Comparison of ENCODE assay signal across 10 cellular contexts in genomic region chr4:127783971-127784519, GRCh38. TPM values are rescaled to one million over a fixed set of nuclear protein-coding genes. Genes with fewer than 3 reads are reported as not detected.
DNase-seq lines count a peak whose midpoint lies in the region; ATAC-seq lines count a peak whose summit lies in the region.
"Had no signal": no experiment of that assay in that cellular context is flagged by ENCODE, and none has a peak within 500 bp of the region (broad histone marks: within the 10 kb centered on the region; RNA-seq: fewer than 3 reads in every experiment).

No MANE protein-coding gene starts in this region.

- CTCF ChIA-PET in CD8-positive, alpha-beta memory T cell (lab: Charles Lee) = no interaction called here
- CTCF ChIA-PET in activated naive CD4-positive, alpha-beta T cell treated with anti-CD3 and anti-CD28 coated beads, Interleukin-2, amount 10 ng/mL, durations not matched to agents 7 days and 5 days (lab: Charles Lee) = no interaction called here

- intact Hi-C loops in posterior vena cava (cut with DNase I) = no loop called here
- intact Hi-C loops in head of caudate nucleus (cut with DNase I) = loop anchor here (2.0 kb wide), 1 partner anchor 277 kb away; the partner anchor contains the start of gene LARP1B

- peak overlapping the region in 1 of 7 donors; percentile 28 for H3K4me3 Mint-ChIP-seq in CD8-positive, alpha-beta memory T cell
- H3K4me3 Mint-ChIP-seq in activated naive CD4-positive, alpha-beta T cell treated with anti-CD3 and anti-CD28 coated beads, Interleukin-2, amount 10 ng/mL, durations not matched to agents 7 days and 5 days = no peak overlapping the region

- no peak for ATAC-seq in HG03439 (IDR thresholded peaks at IDR 0.05; ENCODE audit: unreplicated experiment)
- ATAC-seq: activated naive CD4-positive, alpha-beta T cell treated with anti-CD3 and anti-CD28 coated beads, Interleukin-2, amount 50 U/mL, for 72 hours had no signal

- H3K9me2 ChIP-seq in Karpas-422 (replicated peaks; ENCODE audit: insufficient read depth, low read length) = no peaks in the 10 kb centered on the region

- peaks cover 15 to 21% (median 20%) of the 10 kb centered on the region in 3 donors for H3K4me1 Mint-ChIP-seq in CD8-positive, alpha-beta memory T cell
- peaks cover 19% of the 10 kb centered on the region for H3K4me1 Mint-ChIP-seq in activated naive CD4-positive, alpha-beta T cell treated with anti-CD3 and anti-CD28 coated beads, Interleukin-2, amount 10 ng/mL, durations not matched to agents 7 days and 5 days

- H3K27ac Mint-ChIP-seq in CD8-positive, alpha-beta memory T cell = peak overlapping the region in 1 of 8 donors; percentile 8
- no peak overlapping the region for H3K27ac Mint-ChIP-seq in activated naive CD4-positive, alpha-beta T cell treated with anti-CD3 and anti-CD28 coated beads, Interleukin-2, amount 10 ng/mL, durations not matched to agents 7 days and 5 days
- H3K27ac Mint-ChIP-seq: activated naive CD4-positive, alpha-beta T cell treated with anti-CD3 and anti-CD28 coated beads, Interleukin-2, amount 50 U/mL, for 72 hours had no signal

- H2AFZ ChIP-seq in Karpas-422 (ENCODE audit: low read length) (no peak overlapping the region), neuron (ENCODE audit: low read depth, low read length) (no peak overlapping the region)

- DNase-seq in CD8-positive, alpha-beta memory T cell = no peak
- DNase-seq in Karpas-422 (no peak), caudate nucleus (lab: John Stamatoyannopoulos, UW) (no peak), posterior vena cava (ENCODE audit: low spot score) (no peak), head of caudate nucleus (no peak)
- DNase-seq in activated naive CD4-positive, alpha-beta T cell treated with anti-CD3 and anti-CD28 coated beads, Interleukin-2, amount 10 ng/mL, durations not matched to agents 7 days and 5 days = no peak

- peaks cover 4% of the 10 kb centered on the region for H3K4me1 ChIP-seq in CD8-positive, alpha-beta memory T cell (ENCODE audit: insufficient read depth, low read length)
- H3K4me1 ChIP-seq in Karpas-422 (ENCODE audit: low read length) = peaks cover 21% of the 10 kb centered on the region
- H3K4me1 ChIP-seq in neuron (ENCODE audit: insufficient read depth, low read length) = peaks cover 11% of the 10 kb centered on the region
- H3K4me1 ChIP-seq: BLaER1 had no signal

- H3K4me2 ChIP-seq in Karpas-422 (ENCODE audit: low read depth, low read length, poor library complexity, severe bottlenecking) = peak overlapping the region; percentile 7

- peaks cover 0 to 3% (median 0%) of the 10 kb centered on the region in 5 donors for H3K9me3 Mint-ChIP-seq in CD8-positive, alpha-beta memory T cell
- H3K9me3 Mint-ChIP-seq in activated naive CD4-positive, alpha-beta T cell treated with anti-CD3 and anti-CD28 coated beads, Interleukin-2, amount 10 ng/mL, durations not matched to agents 7 days and 5 days = no peaks in the 10 kb centered on the region

- H3K4me3 ChIP-seq in CD8-positive, alpha-beta memory T cell (ENCODE audit: low read length) = no peak overlapping the region
- H3K4me3 ChIP-seq in Karpas-422 (ENCODE audit: low read length) (no peak overlapping the region), neuron (ENCODE audit: low read length) (peak overlapping the region; percentile 79)
- H3K4me3 ChIP-seq: BLaER1 had no signal

- no peaks in the 10 kb centered on the region for H3K79me2 ChIP-seq in Karpas-422 (ENCODE audit: low read length)

- H3K9me3 ChIP-seq in CD8-positive, alpha-beta memory T cell (ENCODE audit: low read length) = no peaks in the 10 kb centered on the region
- H3K9me3 ChIP-seq in Karpas-422 (ENCODE audit: low read length) (no peaks in the 10 kb centered on the region), neuron (ENCODE audit: low read length) (peaks cover 6% of the 10 kb centered on the region)

- peaks cover 36% of the 10 kb centered on the region for H3K27me3 ChIP-seq in CD8-positive, alpha-beta memory T cell (ENCODE audit: insufficient read depth, low read length, poor library complexity, severe bottlenecking)
- H3K27me3 ChIP-seq in Karpas-422 (ENCODE audit: low read length) = no peaks in the 10 kb centered on the region; the same call in 1 of the 2 replicates
- no peaks in the 10 kb centered on the region for H3K27me3 ChIP-seq in neuron (ENCODE audit: insufficient read depth, low read length)

- POLR2A ChIA-PET in CD8-positive, alpha-beta memory T cell (lab: Charles Lee) = no interaction called here

- H3K27me3 Mint-ChIP-seq in CD8-positive, alpha-beta memory T cell = peaks cover 41 to 65% of the 10 kb centered on the region in 2 donors
- H3K27me3 Mint-ChIP-seq in activated naive CD4-positive, alpha-beta T cell treated with anti-CD3 and anti-CD28 coated beads, Interleukin-2, amount 10 ng/mL, durations not matched to agents 7 days and 5 days = peaks cover 55% of the 10 kb centered on the region

- H4K20me1 ChIP-seq in Karpas-422 (ENCODE audit: insufficient read depth, low read depth, low read length) = no peaks in the 10 kb centered on the region
- H4K20me1 ChIP-seq: BLaER1 had no signal

- H3K9ac ChIP-seq in Karpas-422 (ENCODE audit: low read length) = no peak overlapping the region
- H3K9ac ChIP-seq: BLaER1 had no signal

- peak overlapping the region; percentile 10 for H3K27ac ChIP-seq in CD8-positive, alpha-beta memory T cell (ENCODE audit: low read depth, low read length)
- H3K27ac ChIP-seq in Karpas-422 (ENCODE audit: low read length) = no peak overlapping the region
- peak overlapping the region; percentile 96 for H3K27ac ChIP-seq in caudate nucleus (ENCODE audit: low read depth, low read length)
- H3K27ac ChIP-seq: BLaER1 had no signal

- no peaks in the 10 kb centered on the region for H3K36me3 ChIP-seq in CD8-positive, alpha-beta memory T cell (ENCODE audit: insufficient read depth, low read length)
- H3K36me3 ChIP-seq in Karpas-422 (ENCODE audit: insufficient read depth, low read length) = no peaks in the 10 kb centered on the region
- no peaks in the 10 kb centered on the region for H3K36me3 ChIP-seq in neuron (ENCODE audit: insufficient read depth, low read length)
- H3K36me3 ChIP-seq: BLaER1 had no signal

- peaks cover 0 to 1% (median 0%) of the 10 kb centered on the region in 3 donors for H3K36me3 Mint-ChIP-seq in CD8-positive, alpha-beta memory T cell
- peaks cover 4% of the 10 kb centered on the region for H3K36me3 Mint-ChIP-seq in activated naive CD4-positive, alpha-beta T cell treated with anti-CD3 and anti-CD28 coated beads, Interleukin-2, amount 10 ng/mL, durations not matched to agents 7 days and 5 days

RNA-seq across cellular contexts. Expression of gene HSPA4L, which starts 1.9 kb away (rescaled TPM):
- total RNA-seq in CD8-positive, alpha-beta memory T cell = under 1 TPM; 0.50 to 0.55 TPM
- not detected for polyA plus RNA-seq in CD8-positive, alpha-beta memory T cell
- 0.40 and 1.9 TPM in 2 replicates for total RNA-seq in Karpas-422 (2014; rRNA removed; shearing (Covaris generic); ENCODE audit: low replicate concordance)
- 1 to 10 TPM; 7.7 to 9.9 TPM for total RNA-seq in posterior vena cava

RNA-seq across cellular contexts. Expression of gene SLC25A31, which starts 53.8 kb away (rescaled TPM):
- total RNA-seq in CD8-positive, alpha-beta memory T cell = not detected
- not detected for polyA plus RNA-seq in CD8-positive, alpha-beta memory T cell
- total RNA-seq in Karpas-422 (2014; rRNA removed; shearing (Covaris generic); ENCODE audit: low replicate concordance) = not detected in 2 replicates
- not detected for total RNA-seq in posterior vena cava
- total RNA-seq: activated naive CD4-positive, alpha-beta T cell treated with anti-CD3 and anti-CD28 coated beads, Interleukin-2, amount 50 U/mL, for 72 hours had no signal
